16 cellular contexts compared by ENCODE assay signal in genomic region chr22:17920992-17921650, GRCh38.
DNase-seq lines count a peak whose midpoint lies in the region; ATAC-seq and TF ChIP-seq lines count a peak whose summit lies in the region.
"Had no signal": no experiment of that assay in that cellular context is flagged by ENCODE, and none has a peak within 500 bp of the region (broad histone marks: within the 10 kb centered on the region; RNA-seq: fewer than 3 reads in every experiment).

No MANE protein-coding gene starts in this region.

- H3K27me3 ChIP-seq in RWPE2 (ENCODE audit: insufficient read depth, poor library complexity, severe bottlenecking) (no peaks in the 10 kb centered on the region), colonic mucosa (no peaks in the 10 kb centered on the region), tibial artery (no peaks in the 10 kb centered on the region)
- H3K27me3 ChIP-seq: MG63, Peyer's patch had no signal

- TF ChIP-seq CTCF in RWPE2 (IDR thresholded peaks at IDR 0.05; ENCODE audit: poor library complexity, severe bottlenecking), result no peak
- no peak for TF ChIP-seq CTCF in colonic mucosa (IDR thresholded peaks at IDR 0.05)
- TF ChIP-seq CTCF in mesothelial cell of epicardium (IDR thresholded peaks at IDR 0.05; ENCODE audit: unreplicated experiment), result no peak
- TF ChIP-seq CTCF in tibial artery (IDR thresholded peaks at IDR 0.05), result no peak

- intact Hi-C loops in colonic mucosa (cut with DNase I) (no loop called here), tibial artery (cut with DNase I; ENCODE audit: low total_unique reads) (no loop called here)

- no peak overlapping the region for H3K9ac ChIP-seq in colonic mucosa (ENCODE audit: low read depth in 2 of 2, low read length in 2 of 2)

- H3K4me1 ChIP-seq in RWPE2 (ENCODE audit: insufficient read depth, poor library complexity, severe bottlenecking) (peaks cover 73% of the 10 kb centered on the region), colonic mucosa (peaks cover 9% of the 10 kb centered on the region), tibial artery (peaks cover 0 to 83% (median 72%) of the 10 kb centered on the region in 4 donors)

- ATAC-seq in RWPE2 (ENCODE audit: low read depth), result no peak

- no peaks in the 10 kb centered on the region for H3K36me3 Mint-ChIP-seq in mesothelial cell of epicardium
- H3K36me3 Mint-ChIP-seq: CD14-positive monocyte had no signal

- peaks cover 57% of the 10 kb centered on the region for H3K4me1 Mint-ChIP-seq in mesothelial cell of epicardium

- H3K27ac Mint-ChIP-seq in mesothelial cell of epicardium, result no peak overlapping the region
- H3K27ac Mint-ChIP-seq: activated CD4-positive, alpha-beta T cell treated with anti-CD3 and anti-CD28 coated beads, Interleukin-2, amount 10 ng/mL, durations not matched to agents 24 days and 14 days; T-helper 1 cell treated with Interleukin-12 subunit alpha and Interleukin-12 subunit beta and Interleukin-4 antibody, amounts not matched to agents 30 μg/mL and 1 μg/mL, for 36 hours had no signal

- H3K36me3 ChIP-seq in RWPE2 (ENCODE audit: low read depth) (no peaks in the 10 kb centered on the region), colonic mucosa (no peaks in the 10 kb centered on the region), tibial artery (no peaks in the 10 kb centered on the region)
- H3K36me3 ChIP-seq: MG63, Peyer's patch had no signal

- H3K4me3 ChIP-seq in RWPE2 (ENCODE audit: severe bottlenecking) (no peak overlapping the region), colonic mucosa (no peak overlapping the region), tibial artery (no peak overlapping the region)
- H3K4me3 ChIP-seq: lung, MG63, Peyer's patch had no signal

- DNase-seq in RWPE2 (ENCODE audit: low spot score) (no peak), colonic mucosa (no peak), mesothelial cell of epicardium (ENCODE audit: low spot score in 2 of 2, unreplicated experiment in 2 of 2) (no peak), tibial artery (no peak), NCI-H2227 treated with DMSO at 0.1 percent for 48 hours (lab: John Stamatoyannopoulos, UW) (no peak), H4 (ENCODE audit: low spot score) (no peak), islet precursor cell (no peak)
- DNase-seq: activated CD4-positive, alpha-beta T cell treated with anti-CD3 and anti-CD28 coated beads, Interleukin-2, amount 10 ng/mL, durations not matched to agents 24 days and 14 days; EL; MG63; occipital lobe; stimulated activated CD4-positive, alpha-beta T cell treated with anti-CD3 and anti-CD28 coated beads, Interleukin-12 subunit alpha, Interleukin-12 subunit beta, amount 100 ng/mL, for 4 hours had no signal

- no peaks in the 10 kb centered on the region for H3K27me3 Mint-ChIP-seq in mesothelial cell of epicardium (ENCODE audit: low read depth)
- H3K27me3 Mint-ChIP-seq: activated CD4-positive, alpha-beta T cell treated with anti-CD3 and anti-CD28 coated beads, Interleukin-2, amount 10 ng/mL, durations not matched to agents 24 days and 14 days had no signal

- no peaks in the 10 kb centered on the region for H3K9me3 ChIP-seq in RWPE2 (ENCODE audit: severe bottlenecking)
- no peaks in the 10 kb centered on the region for H3K9me3 ChIP-seq in colonic mucosa
- no peaks in the 10 kb centered on the region for H3K9me3 ChIP-seq in tibial artery
- H3K9me3 ChIP-seq: MG63, Peyer's patch had no signal

- H3K27ac ChIP-seq in RWPE2 (ENCODE audit: poor library complexity, severe bottlenecking) (peak overlapping the region; percentile 70), colonic mucosa (peak overlapping the region; percentile 83), tibial artery (peak overlapping the region; percentile 62 to 71)

- H3K9me3 Mint-ChIP-seq in mesothelial cell of epicardium, result no peaks in the 10 kb centered on the region
- H3K9me3 Mint-ChIP-seq: activated CD4-positive, alpha-beta T cell treated with anti-CD3 and anti-CD28 coated beads, Interleukin-2, amount 10 ng/mL, durations not matched to agents 24 days and 14 days; T-helper 1 cell treated with Interleukin-12 subunit alpha and Interleukin-12 subunit beta and Interleukin-4 antibody, amounts not matched to agents 30 μg/mL and 1 μg/mL, for 36 hours had no signal

- H3K4me3 Mint-ChIP-seq in mesothelial cell of epicardium, result peak overlapping the region; percentile 59
- H3K4me3 Mint-ChIP-seq: activated CD4-positive, alpha-beta T cell treated with anti-CD3 and anti-CD28 coated beads, Interleukin-2, amount 10 ng/mL, durations not matched to agents 24 days and 14 days; CD14-positive monocyte; T-helper 1 cell treated with Interleukin-12 subunit alpha and Interleukin-12 subunit beta and Interleukin-4 antibody, amounts not matched to agents 30 μg/mL and 1 μg/mL, for 36 hours had no signal
